1 cellular context compared by ENCODE assay signal in the genomic region with DNA sequence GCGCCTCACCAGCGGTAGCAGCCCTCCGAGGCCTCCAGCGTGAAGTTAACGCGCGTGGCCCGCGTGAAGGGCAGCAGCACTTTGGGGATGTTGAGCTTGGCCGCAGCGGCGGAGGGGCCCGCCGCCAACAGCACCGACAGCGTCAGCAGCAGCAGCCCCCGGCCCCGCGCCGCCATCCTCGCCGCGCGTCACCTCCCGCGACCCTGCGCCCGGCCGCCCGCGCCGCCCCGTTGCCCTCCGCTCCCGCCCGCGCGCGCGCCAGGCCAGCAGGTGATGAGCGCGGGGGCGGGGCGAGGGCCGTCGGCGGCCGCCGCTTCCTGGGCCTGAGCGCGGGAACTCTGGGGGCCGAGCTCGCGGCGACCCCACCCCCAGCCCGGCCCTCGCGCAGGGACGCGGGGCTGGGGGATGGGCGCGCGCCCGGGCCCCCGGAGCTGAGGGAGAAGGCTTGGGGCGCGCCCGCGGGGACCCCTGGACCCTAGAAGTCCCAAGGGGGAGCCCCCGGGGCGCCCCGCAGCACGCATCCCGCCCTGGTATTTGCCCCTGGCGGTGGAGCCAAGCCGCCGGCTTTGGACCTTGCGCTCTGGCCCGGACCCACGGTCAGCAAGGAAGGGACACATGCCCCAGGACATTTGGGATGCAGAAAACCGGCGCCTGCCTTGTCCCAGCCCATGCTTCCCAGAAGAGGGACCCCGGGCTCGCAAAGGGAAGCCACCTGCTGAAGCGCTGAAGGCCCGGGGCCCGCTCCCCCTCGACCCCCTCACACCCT.
TF ChIP-seq lines count a peak whose summit lies in the region.

A gene (minus strand): TSS at position 272 of the 766 bp plus-strand sequence. CDS start 96 bp downstream, at position 176.

TF ChIP-seq in H1, 55 proteins besides CTCF, POLR2A, EP300 and RAD21 (continued from another document):
- TF ChIP-seq EGR1 (IDR thresholded peaks at IDR 0.05; ENCODE audit: borderline replicate concordance, low read depth, low read length), result peak; percentile 48; the same call in 1 of the 2 replicates
- TF ChIP-seq POLR2AphosphoS5 (IDR thresholded peaks at IDR 0.05; ENCODE audit: low read depth, low read length), result peak; percentile 15; the same call in 1 of the 2 replicates
- TF ChIP-seq SIN3A (conservative IDR thresholded peaks at IDR 0.05 in 1 of 2, IDR thresholded peaks at IDR 0.05 in 1 of 2; ENCODE audit: low read depth in 1 of 2, low read length in 2 of 2), result 0 out of 4 replicates have a peak, but pooled peaks of 1 of the 2 experiments have one; percentile 10
- peak; percentile 8 for TF ChIP-seq NANOG (IDR thresholded peaks at IDR 0.05; ENCODE audit: insufficient read depth, low read depth, low read length, poor library complexity, severe bottlenecking)
TF ChIP-seq in H1: peak in this region for 9.
